Comparison of ENCODE assay signal across 16 cellular contexts in genomic region chr1:89808429-89809117, GRCh38. TPM values are rescaled to one million over a fixed set of nuclear protein-coding genes. Genes with fewer than 3 reads are reported as not detected.
A peak's percentile ranks its signal among the peaks of the same experiment; 100 is the strongest.
DNase-seq lines count a peak whose midpoint lies in the region; ATAC-seq and TF ChIP-seq lines count a peak whose summit lies in the region.
"Had no signal": no experiment of that assay in that cellular context is flagged by ENCODE, and none has a peak within 500 bp of the region (broad histone marks: within the 10 kb centered on the region; RNA-seq: fewer than 3 reads in every experiment).

No MANE protein-coding gene starts in this region.

- peak; percentile 74 for ATAC-seq in WTC11
- ATAC-seq in natural killer cell, result no peak

- H3K27ac Mint-ChIP-seq in Caco-2 (ENCODE audit: unreplicated experiment), result peak overlapping the region; percentile 87
- H3K27ac Mint-ChIP-seq in WTC11, result no peak overlapping the region
- no peak overlapping the region for H3K27ac Mint-ChIP-seq in natural killer cell
- no peak overlapping the region for H3K27ac Mint-ChIP-seq in activated naive CD4-positive, alpha-beta T cell treated with anti-CD3 and anti-CD28 coated beads for 36 hours
- H3K27ac Mint-ChIP-seq: nephron had no signal

- H3K27me3 ChIP-seq in Caco-2 (replicated peaks; ENCODE audit: control insufficient read depth, insufficient read depth, low read length) (no peaks in the 10 kb centered on the region), iPS-20b (ENCODE audit: insufficient read depth, low read length) (peaks cover 22% of the 10 kb centered on the region; the same call in 1 of the 2 replicates)
- H3K27me3 ChIP-seq: BLaER1, tibial nerve had no signal

- H3K27me3 Mint-ChIP-seq in Caco-2 (ENCODE audit: insufficient read depth, unreplicated experiment) (no peaks in the 10 kb centered on the region), WTC11 (ENCODE audit: low read depth) (peaks cover 16% of the 10 kb centered on the region), natural killer cell (ENCODE audit: low read depth in 2 of 2) (peaks cover 13 to 33% of the 10 kb centered on the region in 2 donors)
- H3K27me3 Mint-ChIP-seq in activated naive CD4-positive, alpha-beta T cell treated with anti-CD3 and anti-CD28 coated beads for 36 hours (ENCODE audit: low read depth), result peaks cover 3% of the 10 kb centered on the region

- H3K9me3 Mint-ChIP-seq in Caco-2 (ENCODE audit: unreplicated experiment) (no peaks in the 10 kb centered on the region), WTC11 (no peaks in the 10 kb centered on the region), natural killer cell (no peaks in the 10 kb centered on the region)
- no peaks in the 10 kb centered on the region for H3K9me3 Mint-ChIP-seq in activated naive CD4-positive, alpha-beta T cell treated with anti-CD3 and anti-CD28 coated beads for 36 hours
- H3K9me3 Mint-ChIP-seq: nephron had no signal

- H3K9me3 ChIP-seq in Caco-2, result no peaks in the 10 kb centered on the region
- H3K9me3 ChIP-seq in iPS-20b (ENCODE audit: insufficient read depth, low read depth, low read length), result no peaks in the 10 kb centered on the region
- H3K9me3 ChIP-seq: BLaER1, tibial nerve had no signal

- H3K4me1 Mint-ChIP-seq in Caco-2 (ENCODE audit: low read depth, unreplicated experiment), result peaks cover 30% of the 10 kb centered on the region
- H3K4me1 Mint-ChIP-seq in WTC11, result peaks cover 22% of the 10 kb centered on the region
- no peaks in the 10 kb centered on the region for H3K4me1 Mint-ChIP-seq in natural killer cell
- no peaks in the 10 kb centered on the region for H3K4me1 Mint-ChIP-seq in activated naive CD4-positive, alpha-beta T cell treated with anti-CD3 and anti-CD28 coated beads for 36 hours (ENCODE audit: low read depth)
- H3K4me1 Mint-ChIP-seq: nephron had no signal

- H3K27ac ChIP-seq in iPS-20b (ENCODE audit: low read length), result no peak overlapping the region
- H3K27ac ChIP-seq: BLaER1, skin epidermis, tibial nerve had no signal

- H3K4me1 ChIP-seq in Caco-2, result peaks cover 46% of the 10 kb centered on the region
- H3K4me1 ChIP-seq in iPS-20b (ENCODE audit: insufficient read depth, low read length), result peaks cover 16% of the 10 kb centered on the region

- POLR2A ChIA-PET in Caco-2 (lab: Charles Lee) (interaction anchor here (1.0 to 2.1 kb wide), 2 partner anchors 12 to 19 kb away, joined by 3 to 20 read pairs; partner anchors contain the start of gene LRRC8D), WTC11 (lab: Charles Lee) (interaction anchor here (1.0 to 2.5 kb wide), 3 partner anchors 13 to 35 kb away, joined by 3 to 17 read pairs (median 3); partner anchors contain the start of gene LRRC8D), HEK293T (lab: Yijun Ruan, JAX) (no interaction called here)

- intact Hi-C loops in Caco-2 (cut with micrococcal nuclease; ENCODE audit: unreplicated experiment), result loop anchor here (1.0 to 10.0 kb wide), 6 partner anchors 13 to 186 kb away; partner anchors contain the start of genes LRRC8D and ZNF326
- intact Hi-C loops in natural killer cell (cut with micrococcal nuclease), result no loop called here
- intact Hi-C loops in activated naive CD4-positive, alpha-beta T cell treated with anti-CD3 and anti-CD28 coated beads for 36 hours (cut with micrococcal nuclease), result no loop called here

- TSS peak; percentile 91 for BruUV-seq in Caco-2 (replicated peaks; lab: Mats Ljungman, UMichigan)

- TF ChIP-seq CTCF in Caco-2 (IDR thresholded peaks at IDR 0.05; ENCODE audit: insufficient read depth in 1 of 2, low read depth in 1 of 2, low read length in 1 of 2, severe bottlenecking in 1 of 2, unreplicated experiment in 1 of 2) (no peak), WTC11 (IDR thresholded peaks at IDR 0.05) (no peak), natural killer cell (IDR thresholded peaks at IDR 0.05) (no peak)

- no peak overlapping the region for H3K4me3 ChIP-seq in Caco-2 (ENCODE audit: low read depth, low read length)
- H3K4me3 ChIP-seq in iPS-20b (ENCODE audit: low read length), result peak overlapping the region; percentile 17; the same call in 1 of the 2 replicates
- H3K4me3 ChIP-seq: BLaER1, skin epidermis, tibial nerve had no signal

- H3K4me3 Mint-ChIP-seq in Caco-2 (ENCODE audit: unreplicated experiment), result peak overlapping the region; percentile 50
- no peak overlapping the region for H3K4me3 Mint-ChIP-seq in WTC11
- no peak overlapping the region for H3K4me3 Mint-ChIP-seq in natural killer cell
- no peak overlapping the region for H3K4me3 Mint-ChIP-seq in activated naive CD4-positive, alpha-beta T cell treated with anti-CD3 and anti-CD28 coated beads for 36 hours
- H3K4me3 Mint-ChIP-seq: nephron had no signal

- no peaks in the 10 kb centered on the region for H3K36me3 Mint-ChIP-seq in Caco-2 (ENCODE audit: insufficient read depth, unreplicated experiment)
- H3K36me3 Mint-ChIP-seq in WTC11, result no peaks in the 10 kb centered on the region
- H3K36me3 Mint-ChIP-seq in natural killer cell, result no peaks in the 10 kb centered on the region
- no peaks in the 10 kb centered on the region for H3K36me3 Mint-ChIP-seq in activated naive CD4-positive, alpha-beta T cell treated with anti-CD3 and anti-CD28 coated beads for 36 hours (ENCODE audit: low read depth)

- H3K36me3 ChIP-seq in Caco-2 (ENCODE audit: control insufficient read depth, insufficient read depth, low read length), result no peaks in the 10 kb centered on the region
- no peaks in the 10 kb centered on the region for H3K36me3 ChIP-seq in iPS-20b (ENCODE audit: insufficient read depth, low read depth, low read length)
- H3K36me3 ChIP-seq: BLaER1, tibial nerve had no signal

- DNase-seq in Caco-2 (peak; percentile 77 to 79), HCEC 1CT (peak; percentile 73), WTC11 (ENCODE audit: low spot score) (peak; percentile 36), natural killer cell (no peak), cerebellar cortex (ENCODE audit: low spot score) (no peak), HEK293T (ENCODE audit: extremely low spot score) (no peak)
- no peak for DNase-seq in activated naive CD4-positive, alpha-beta T cell treated with anti-CD3 and anti-CD28 coated beads for 36 hours
- DNase-seq: activated T-cell treated with anti-CD3 and anti-CD28 coated beads, Interleukin-2, amount 50 U/mL, for 1 hour; GOT3; kidney; NCI-H2227 treated with DMSO at 0.1 percent for 48 hours had no signal

- CTCF ChIA-PET in Caco-2 (lab: Charles Lee), result interaction anchor here (0.6 to 2.0 kb wide), 2 partner anchors 12 to 34 kb away, joined by 4 to 7 read pairs; partner anchors contain the start of gene LRRC8D
- CTCF ChIA-PET in WTC11 (lab: Charles Lee), result interaction anchor here (0.5 to 1.4 kb wide), 5 partner anchors 13 to 46 kb away, joined by 3 to 7 read pairs (median 4); no protein-coding TSS in a partner anchor
- CTCF ChIA-PET in activated naive CD4-positive, alpha-beta T cell treated with anti-CD3 and anti-CD28 coated beads for 36 hours (lab: Charles Lee), result interaction anchor here (0.7 to 2.1 kb wide), 5 partner anchors 18 to 178 kb away, joined by 3 to 9 read pairs (median 3); no protein-coding TSS in a partner anchor
- CTCF ChIA-PET in HEK293T (lab: Yijun Ruan, JAX), result no interaction called here

- H3K9ac ChIP-seq in iPS-20b (ENCODE audit: low read depth, low read length), result no peak overlapping the region
- H3K9ac ChIP-seq: BLaER1 had no signal

TF ChIP-seq in WTC11, 78 proteins besides CTCF, POLR2A, EP300 and RAD21:
- TF ChIP-seq USF1 (CRISPR knock-in tag; IDR thresholded peaks at IDR 0.05) (no peak), MAX (CRISPR knock-in tag; IDR thresholded peaks at IDR 0.05) (peak; percentile 30; the same call in 1 of the 2 replicates)

TF ChIP-seq in HEK293T, 16 proteins besides CTCF, POLR2A, EP300 and RAD21:
- TF ChIP-seq HDGF (IDR thresholded peaks at IDR 0.05; ENCODE audit: borderline replicate concordance) (no peak), NFRKB (IDR thresholded peaks at IDR 0.05) (no peak), SUZ12 (IDR thresholded peaks at IDR 0.05) (no peak), SP1 (IDR thresholded peaks at IDR 0.05) (no peak), CTBP1 (IDR thresholded peaks at IDR 0.05; ENCODE audit: borderline replicate concordance) (no peak), BHLHE40 (IDR thresholded peaks at IDR 0.05; ENCODE audit: borderline replicate concordance) (no peak), FOXK2 (IDR thresholded peaks at IDR 0.05) (no peak), FOXM1 (IDR thresholded peaks at IDR 0.05; ENCODE audit: borderline replicate concordance) (no peak), ELF4 (IDR thresholded peaks at IDR 0.05) (no peak), PKNOX1 (IDR thresholded peaks at IDR 0.05) (no peak), L3MBTL2 (conservative IDR thresholded peaks at IDR 0.05) (no peak), TARDBP (IDR thresholded peaks at IDR 0.05) (no peak), FOXA1 (IDR thresholded peaks at IDR 0.05) (no peak), ARNT (IDR thresholded peaks at IDR 0.05) (no peak)
TF ChIP-seq in HEK293T: peak in this region for 0.

RNA-seq across cellular contexts. Expression of gene LRRC8D, which starts 12.3 kb away (rescaled TPM):
- total RNA-seq in Caco-2 (2022) (34.4 and 39.4 TPM in 2 replicates), WTC11 (2021) (42.6 to 45.4 TPM (median 42.8 TPM) in 3 replicates), natural killer cell (10 to 100 TPM; 16.2 to 26.2 (median 17.1) TPM)
- 10 to 100 TPM; 14.4 to 15.0 TPM for total RNA-seq in activated naive CD4-positive, alpha-beta T cell treated with anti-CD3 and anti-CD28 coated beads for 36 hours

Comparison
In these comparisons a context has a peak if more than half of its experiments do, and no peak if none do; other contexts are left out.
1. DNase-seq: peak in Caco-2 (2 of 2), HCEC 1CT (single experiment) and WTC11 (single experiment); none in natural killer cell (single experiment), cerebellar cortex (single experiment), activated naive CD4-positive, alpha-beta T cell treated with anti-CD3 and anti-CD28 coated beads for 36 hours (single experiment) and HEK293T (single experiment).